ENCODE assay signal across 8 cellular contexts in the genomic region with DNA sequence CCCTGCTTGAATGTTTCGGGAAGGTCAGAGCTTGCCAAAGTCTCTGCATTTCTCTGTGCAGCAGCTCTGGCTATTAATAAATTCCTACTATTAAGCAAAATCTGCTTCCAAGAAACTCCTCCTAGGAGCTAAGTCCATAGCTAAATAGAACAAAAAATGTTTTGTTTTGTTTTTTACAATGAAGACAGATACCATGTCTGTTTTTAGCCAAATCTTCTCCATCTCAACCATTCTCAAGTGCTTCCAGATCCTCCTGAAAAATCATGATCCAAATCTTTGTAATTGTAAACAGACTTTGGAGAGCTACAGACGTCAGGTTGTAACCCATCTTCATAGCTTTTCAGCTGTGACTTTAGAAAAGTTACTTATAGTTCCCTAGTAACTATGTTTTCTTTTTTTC.
"Had no signal": no experiment of that assay in that cellular context is flagged by ENCODE, and none has a peak within 500 bp of the region (broad histone marks: within the 10 kb centered on the region; RNA-seq: fewer than 3 reads in every experiment).

No MANE protein-coding gene starts in this region.

- DNase-seq: GM23248, GOT3, H7, HFFc6, IMR-90 had no signal

- ATAC-seq: HCT116, K562 had no signal

- H2AFZ ChIP-seq: GM23248 had no signal

- H3K4me1 ChIP-seq: HAP-1 had no signal

- H3K27ac ChIP-seq: GM23248 had no signal

- H3K36me3 ChIP-seq: HAP-1 had no signal

- H3K4me3 ChIP-seq: GM23248, HAP-1, K562 had no signal

- H3K9me3 ChIP-seq: HAP-1 had no signal

- H3K9ac ChIP-seq: GM23248 had no signal
